20 cellular contexts compared by ENCODE assay signal in genomic region chr20:33393609-33394008, GRCh38. TPM values are rescaled to one million over a fixed set of nuclear protein-coding genes. Genes with fewer than 3 reads are reported as not detected.
DNase-seq lines count a peak whose midpoint lies in the region; ATAC-seq and TF ChIP-seq lines count a peak whose summit lies in the region.
"Had no signal": no experiment of that assay in that cellular context is flagged by ENCODE, and none has a peak within 500 bp of the region (broad histone marks: within the 10 kb centered on the region; RNA-seq: fewer than 3 reads in every experiment).

No MANE protein-coding gene starts in this region.

- no peak overlapping the region for H3K4me3 Mint-ChIP-seq in activated CD4-positive, alpha-beta T cell treated with anti-CD3 and anti-CD28 coated beads for 36 hours
- H3K4me3 Mint-ChIP-seq: CD4-positive, alpha-beta T cell had no signal

- H3K36me3 Mint-ChIP-seq in activated CD4-positive, alpha-beta T cell treated with anti-CD3 and anti-CD28 coated beads for 36 hours (ENCODE audit: low read depth), result peaks cover 46% of the 10 kb centered on the region

- no peak for TF ChIP-seq POLR2A in gastrocnemius medialis (IDR thresholded peaks at IDR 0.05)

- H3K27ac ChIP-seq in SK-N-MC (peak overlapping the region; percentile 67), gastrocnemius medialis (peak overlapping the region in 3 of 4 donors; percentile 36 to 52 (median 36))
- H3K27ac ChIP-seq: A549, Peyer's patch had no signal

- CTCF ChIA-PET in activated CD4-positive, alpha-beta T cell treated with anti-CD3 and anti-CD28 coated beads for 36 hours (lab: Charles Lee), result interaction anchor here (0.7 to 0.8 kb wide), 2 partner anchors 606 to 1732 kb away, joined by 3 read pairs; no protein-coding TSS in a partner anchor

- H3K4me1 ChIP-seq in gastrocnemius medialis, result peaks cover 2 to 12% of the 10 kb centered on the region in 2 donors
- H3K4me1 ChIP-seq: A549, Peyer's patch had no signal

- H3K9me3 ChIP-seq in SK-N-MC (ENCODE audit: low read depth, low read length), result no peaks in the 10 kb centered on the region
- no peaks in the 10 kb centered on the region for H3K9me3 ChIP-seq in gastrocnemius medialis
- H3K9me3 ChIP-seq: A549, Peyer's patch had no signal

- in situ Hi-C loops in gastrocnemius medialis (cut with MboI; ENCODE audit: low sequenced_read_pairs in 4 of 4), result no loop called here

- POLR2A ChIA-PET in activated CD4-positive, alpha-beta T cell treated with anti-CD3 and anti-CD28 coated beads for 36 hours (lab: Charles Lee), result interaction anchor here (0.7 kb wide), 1 partner anchor 8 kb away, joined by 8 read pairs; no protein-coding TSS in a partner anchor

- TF ChIP-seq CTCF in AG10803 (conservative IDR thresholded peaks at IDR 0.05; ENCODE audit: low read length) (no peak), gastrocnemius medialis (IDR thresholded peaks at IDR 0.05 in 4 of 5, conservative IDR thresholded peaks at IDR 0.05 in 1 of 5) (no peak)

- no peak overlapping the region for H3K27ac Mint-ChIP-seq in activated CD4-positive, alpha-beta T cell treated with anti-CD3 and anti-CD28 coated beads for 36 hours
- H3K27ac Mint-ChIP-seq: CD4-positive, alpha-beta T cell had no signal

- ATAC-seq in gastrocnemius medialis, result peak; percentile 27 to 34
- no peak for ATAC-seq in activated CD4-positive, alpha-beta T cell treated with anti-CD3 and anti-CD28 coated beads for 36 hours
- ATAC-seq in GM21360 (IDR thresholded peaks at IDR 0.05; ENCODE audit: unreplicated experiment), result no peak
- ATAC-seq: A549, HCT116 had no signal

- no peaks in the 10 kb centered on the region for H3K27me3 ChIP-seq in gastrocnemius medialis
- H3K27me3 ChIP-seq: Peyer's patch had no signal

- peaks cover 23% of the 10 kb centered on the region for H3K4me1 Mint-ChIP-seq in activated CD4-positive, alpha-beta T cell treated with anti-CD3 and anti-CD28 coated beads for 36 hours

- H3K36me3 ChIP-seq in SK-N-MC (ENCODE audit: insufficient read depth, low read length), result peaks cover 44% of the 10 kb centered on the region
- peaks cover 0 to 44% of the 10 kb centered on the region in 2 donors for H3K36me3 ChIP-seq in gastrocnemius medialis

- DNase-seq in AG10803 (ENCODE audit: low read depth), result peak; percentile 61
- DNase-seq in SK-N-MC (ENCODE audit: low read depth, low spot score), result no peak
- peak; percentile 53 for DNase-seq in iris pigment epithelial cell (ENCODE audit: low read depth)
- no peak for DNase-seq in gastrocnemius medialis
- no peak for DNase-seq in activated CD4-positive, alpha-beta T cell treated with anti-CD3 and anti-CD28 coated beads for 36 hours
- DNase-seq in NCI-H2227 (lab: John Stamatoyannopoulos, UW; ENCODE audit: unreplicated experiment), result no peak
- DNase-seq: CD4-positive, alpha-beta T cell; COR-L47; DMS 273 treated with DMSO at 0.1 percent for 48 hours; DND-41; KG1; NCI-H1092 treated with DMSO at 0.1 percent for 48 hours; NCI-H1436 treated with DMSO at 0.1 percent for 48 hours; NCI-H1930; NCI-H446; NCI-H526; Peyer's patch had no signal

- H3K9ac ChIP-seq in SK-N-MC (ENCODE audit: insufficient read length), result no peak overlapping the region

- H3K9me3 Mint-ChIP-seq in activated CD4-positive, alpha-beta T cell treated with anti-CD3 and anti-CD28 coated beads for 36 hours (ENCODE audit: low read depth), result no peaks in the 10 kb centered on the region
- H3K9me3 Mint-ChIP-seq: CD4-positive, alpha-beta T cell had no signal

- intact Hi-C loops in gastrocnemius medialis (cut with DNase I; ENCODE audit: low total_unique reads), result no loop called here
- intact Hi-C loops in activated CD4-positive, alpha-beta T cell treated with anti-CD3 and anti-CD28 coated beads for 36 hours (cut with DNase I, micrococcal nuclease), result no loop called here

- H3K4me3 ChIP-seq in AG10803 (ENCODE audit: low read length) (no peak overlapping the region), SK-N-MC (no peak overlapping the region), gastrocnemius medialis (no peak overlapping the region)
- H3K4me3 ChIP-seq: A549, Peyer's patch had no signal

- H3K27me3 Mint-ChIP-seq in activated CD4-positive, alpha-beta T cell treated with anti-CD3 and anti-CD28 coated beads for 36 hours, result no peaks in the 10 kb centered on the region
- H3K27me3 Mint-ChIP-seq: CD4-positive, alpha-beta T cell had no signal

RNA-seq across cellular contexts. Expression of gene CDK5RAP1, which starts 7.7 kb away (rescaled TPM):
- total RNA-seq in gastrocnemius medialis, result 10 to 100 TPM; 23.2 to 27.6 (median 25.8) TPM
- total RNA-seq in activated CD4-positive, alpha-beta T cell treated with anti-CD3 and anti-CD28 coated beads for 36 hours, result 10 to 100 TPM; 31.3 to 41.5 TPM

RNA-seq across cellular contexts. Expression of gene SNTA1, which starts 50.0 kb away (rescaled TPM):
- 100 to 1,000 TPM; 198 to 320 (median 219) TPM for total RNA-seq in gastrocnemius medialis
- 1 to 10 TPM; 4.2 to 5.0 TPM for total RNA-seq in activated CD4-positive, alpha-beta T cell treated with anti-CD3 and anti-CD28 coated beads for 36 hours

Comparison
In these comparisons a context has a peak if more than half of its experiments do, and no peak if none do; other contexts are left out.
1. DNase-seq: peak in AG10803 (single experiment) and iris pigment epithelial cell (single experiment); none in SK-N-MC (single experiment), gastrocnemius medialis (0 of 2), activated CD4-positive, alpha-beta T cell treated with anti-CD3 and anti-CD28 coated beads for 36 hours (single experiment) and NCI-H2227 (single experiment).
2. ATAC-seq: peak in gastrocnemius medialis (2 of 2); none in activated CD4-positive, alpha-beta T cell treated with anti-CD3 and anti-CD28 coated beads for 36 hours (single experiment) and GM21360 (single experiment).
3. RNA of gene SNTA1, which starts 50.0 kb away (total RNA-seq): 198 to 320 TPM in gastrocnemius medialis; 4.2 to 5.0 TPM in activated CD4-positive, alpha-beta T cell treated with anti-CD3 and anti-CD28 coated beads for 36 hours; every median in the first group is over 10 times any median in the second.